In genomic region chr12:108647199-108647935, GRCh38 we compare ENCODE assay signal across 11 cellular contexts. TPM values are rescaled to one million over a fixed set of nuclear protein-coding genes. Genes with fewer than 3 reads are reported as not detected.
DNase-seq lines count a peak whose midpoint lies in the region; ATAC-seq and TF ChIP-seq lines count a peak whose summit lies in the region.
"Had no signal": no experiment of that assay in that cellular context is flagged by ENCODE, and none has a peak within 500 bp of the region (broad histone marks: within the 10 kb centered on the region; RNA-seq: fewer than 3 reads in every experiment).

No MANE protein-coding gene starts in this region.

- TF ChIP-seq CTCF in brain microvascular endothelial cell (IDR thresholded peaks at IDR 0.05; ENCODE audit: low read depth, low read length, missing control alignments) = peak; percentile 39

- H3K9me3 Mint-ChIP-seq in naive B cell = no peaks in the 10 kb centered on the region
- H3K9me3 Mint-ChIP-seq in activated T-cell treated with anti-CD3 and anti-CD28 coated beads, Interleukin-2, amount 50 U/mL, for 24 hours = no peaks in the 10 kb centered on the region

- H3K4me3 ChIP-seq in H7 (ENCODE audit: insufficient read depth, low read depth, low read length) (no peak overlapping the region), brain microvascular endothelial cell (ENCODE audit: low read depth, low read length) (no peak overlapping the region)
- H3K4me3 ChIP-seq: psoas muscle, SJCRH30 had no signal

- peak overlapping the region in 2 of 8 donors; percentile 21 to 30 for H3K4me3 Mint-ChIP-seq in naive B cell
- no peak overlapping the region for H3K4me3 Mint-ChIP-seq in activated T-cell treated with anti-CD3 and anti-CD28 coated beads, Interleukin-2, amount 50 U/mL, for 24 hours

- DNase-seq in ACHN = peak; percentile 48
- DNase-seq in H7 = peak; percentile 54
- no peak for DNase-seq in brain microvascular endothelial cell
- DNase-seq in naive B cell = no peak
- no peak for DNase-seq in activated T-cell treated with anti-CD3 and anti-CD28 coated beads, Interleukin-2, amount 50 U/mL, for 24 hours
- no peak for DNase-seq in OCI-M2 (lab: John Stamatoyannopoulos, UW; ENCODE audit: unreplicated experiment)
- DNase-seq: cerebellar nuclear complex, psoas muscle, SJCRH30 had no signal

- H3K36me3 ChIP-seq in H7 (replicated peaks; ENCODE audit: control insufficient read depth, insufficient read depth, low read length) = peaks cover 11% of the 10 kb centered on the region
- peaks cover 70% of the 10 kb centered on the region for H3K36me3 ChIP-seq in brain microvascular endothelial cell (replicated peaks)

- H3K27ac ChIP-seq in brain microvascular endothelial cell = no peak overlapping the region
- H3K27ac ChIP-seq: psoas muscle, SJCRH30 had no signal

- no peaks in the 10 kb centered on the region for H3K27me3 Mint-ChIP-seq in naive B cell
- H3K27me3 Mint-ChIP-seq in activated T-cell treated with anti-CD3 and anti-CD28 coated beads, Interleukin-2, amount 50 U/mL, for 24 hours = no peaks in the 10 kb centered on the region

- H3K36me3 Mint-ChIP-seq in naive B cell = peaks cover 17 to 24% of the 10 kb centered on the region in 2 donors
- peaks cover 63% of the 10 kb centered on the region for H3K36me3 Mint-ChIP-seq in activated T-cell treated with anti-CD3 and anti-CD28 coated beads, Interleukin-2, amount 50 U/mL, for 24 hours (ENCODE audit: low read depth)

- ATAC-seq in naive B cell (ENCODE audit: low read depth in 2 of 2) = no peak
- no peak for ATAC-seq in GM18868 (IDR thresholded peaks at IDR 0.05; ENCODE audit: unreplicated experiment)
- no peak for ATAC-seq in HG02852 (IDR thresholded peaks at IDR 0.05; ENCODE audit: unreplicated experiment)
- ATAC-seq: psoas muscle had no signal

- H3K27me3 ChIP-seq in H7 (ENCODE audit: control insufficient read depth, insufficient read depth, low read length) = no peaks in the 10 kb centered on the region
- no peaks in the 10 kb centered on the region for H3K27me3 ChIP-seq in brain microvascular endothelial cell (replicated peaks)
- H3K27me3 ChIP-seq: SJCRH30 had no signal

- in situ Hi-C loops in ACHN (cut with HindIII; ENCODE audit: low pct_ligation_motif_present, low pct_unique_long_range_greater_than_20kb, low sequenced_read_pairs) = no loop called here
- in situ Hi-C loops in brain microvascular endothelial cell (cut with HindIII; ENCODE audit: low pct_ligation_motif_present, low sequenced_read_pairs) = no loop called here

- H3K4me1 Mint-ChIP-seq in naive B cell = peaks cover 39 to 59% (median 54%) of the 10 kb centered on the region in 3 donors
- peaks cover 50% of the 10 kb centered on the region for H3K4me1 Mint-ChIP-seq in activated T-cell treated with anti-CD3 and anti-CD28 coated beads, Interleukin-2, amount 50 U/mL, for 24 hours (ENCODE audit: low read depth)

- peak overlapping the region in 5 of 6 donors; percentile 82 to 99 (median 91) for H3K27ac Mint-ChIP-seq in naive B cell
- H3K27ac Mint-ChIP-seq in activated T-cell treated with anti-CD3 and anti-CD28 coated beads, Interleukin-2, amount 50 U/mL, for 24 hours = no peak overlapping the region

RNA-seq across cellular contexts. Expression of gene SELPLG, which starts 13.7 kb away (rescaled TPM):
- 0.10 and 0.15 TPM in 2 replicates for total RNA-seq in H7 (2014; rRNA removed; shearing (Covaris generic))
- polyA plus RNA-seq in naive B cell (ENCODE audit: low read depth in 6 of 6) = 10 to 100 TPM; 28.4 to 56.4 (median 36.0) TPM

RNA-seq across cellular contexts. Expression of gene TMEM119, which starts 49.5 kb away (rescaled TPM):
- total RNA-seq in H7 (2014; rRNA removed; shearing (Covaris generic)) = 0.24 and 0.85 TPM in 2 replicates
- polyA plus RNA-seq in naive B cell (ENCODE audit: low read depth in 6 of 6) = not detected

Comparison
In these comparisons a context has a peak if more than half of its experiments do, and no peak if none do; other contexts are left out.
1. DNase-seq: peak in ACHN (single experiment) and H7 (single experiment); none in brain microvascular endothelial cell (single experiment), naive B cell (single experiment), activated T-cell treated with anti-CD3 and anti-CD28 coated beads, Interleukin-2, amount 50 U/mL, for 24 hours (single experiment) and OCI-M2 (single experiment).